In the genomic region with DNA sequence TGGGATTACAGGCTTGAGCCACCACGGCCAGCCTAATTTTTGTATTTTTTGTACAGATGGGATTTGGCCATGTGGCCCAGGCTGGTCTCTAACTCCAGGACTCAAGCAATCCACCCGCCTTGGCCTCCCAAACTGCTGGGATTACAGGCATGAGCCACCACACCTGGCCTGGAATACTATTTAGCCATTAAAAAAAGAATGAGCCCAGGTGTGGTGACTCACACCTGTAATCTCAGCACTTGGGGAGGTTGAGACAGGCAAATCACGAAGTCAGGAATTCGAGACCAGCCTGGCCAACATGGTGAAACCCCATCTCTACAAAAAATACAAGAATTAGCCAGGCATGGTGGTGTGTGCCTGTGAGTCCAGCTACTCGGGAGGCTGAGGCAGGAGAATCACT, we compare ENCODE assay signal across 10 cellular contexts. TPM values are rescaled to one million over a fixed set of nuclear protein-coding genes. Genes with fewer than 3 reads are reported as not detected.
"Had no signal": no experiment of that assay in that cellular context is flagged by ENCODE, and none has a peak within 500 bp of the region (broad histone marks: within the 10 kb centered on the region; RNA-seq: fewer than 3 reads in every experiment).

No MANE protein-coding gene starts in this region.

RNA-seq across cellular contexts. Expression of gene ACER1, which starts 17.8 kb away (rescaled TPM):
- total RNA-seq: OCI-LY7, PC-3, PC-9, Right ventricle myocardium inferior, Right ventricle myocardium superior, RPMI7951, SJCRH30, SJSA1, SK-MEL-5 had no signal
- polyA plus RNA-seq: SK-N-SH had no signal
